8 cellular contexts compared by ENCODE assay signal in the genomic region with DNA sequence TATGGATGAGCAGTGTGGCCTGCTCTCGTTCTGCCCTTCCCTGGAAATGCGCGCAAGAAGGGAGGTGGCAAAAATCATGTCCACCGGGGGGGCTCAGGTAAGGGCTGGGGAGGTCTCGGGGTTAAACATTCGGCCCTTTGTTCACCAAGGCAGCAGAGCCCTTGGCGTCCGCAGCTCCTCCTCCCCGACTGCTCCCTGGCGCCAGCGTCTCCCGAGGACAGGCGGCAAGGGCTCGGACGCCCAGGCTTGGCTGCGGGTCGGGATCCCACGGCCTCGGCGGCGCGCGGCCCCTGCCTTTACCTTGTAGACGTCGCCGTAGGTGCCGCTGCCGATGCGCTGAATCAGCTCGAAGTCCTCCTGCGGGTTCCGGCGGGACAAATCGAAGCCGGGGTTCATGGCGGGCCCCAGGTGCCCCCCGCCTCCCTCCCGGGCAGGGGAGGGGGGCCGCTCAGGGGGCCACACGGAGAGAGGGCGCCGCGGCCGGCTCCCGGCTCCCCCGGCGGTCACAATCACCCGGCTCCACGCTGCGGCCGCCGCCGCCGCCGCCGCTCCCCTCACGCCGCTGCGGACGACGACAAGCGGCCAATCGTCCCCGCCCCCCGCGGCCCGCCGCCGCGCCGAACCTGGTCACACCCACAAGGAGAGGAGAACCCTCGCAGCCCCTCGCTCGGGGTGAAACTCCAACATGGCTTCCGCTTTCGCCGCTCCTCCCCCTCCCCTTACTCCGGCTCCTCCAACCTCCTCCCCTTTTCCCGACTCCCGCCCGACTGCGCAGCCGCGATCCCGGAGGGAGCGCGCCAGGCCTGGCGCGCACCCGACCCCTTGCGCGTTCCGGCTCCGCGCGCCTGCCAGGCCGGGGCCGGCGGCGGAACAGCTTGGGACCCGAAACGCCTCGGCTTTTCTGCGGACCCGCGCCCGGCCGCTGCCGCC.
DNase-seq lines count a peak whose midpoint lies in the region; ATAC-seq and TF ChIP-seq lines count a peak whose summit lies in the region.

TSS of gene MAP4K3 (minus strand) at position 694 of the 930 bp plus-strand sequence. CDS start at position 396, 298 bp downstream.

- ATAC-seq in HG03064 (IDR thresholded peaks at IDR 0.05; ENCODE audit: low read depth, unreplicated experiment) = peak; percentile 55

- in situ Hi-C loops in brain microvascular endothelial cell (cut with HindIII; ENCODE audit: low pct_ligation_motif_present, low sequenced_read_pairs) = no loop called here

- peak; percentile 60 for TF ChIP-seq POLR2A in GM18526 (IDR thresholded peaks at IDR 0.05; ENCODE audit: extremely low read depth, insufficient read length)

- no peak for TF ChIP-seq CTCF in 22Rv1 (IDR thresholded peaks at IDR 0.05)
- TF ChIP-seq CTCF in brain microvascular endothelial cell (IDR thresholded peaks at IDR 0.05; ENCODE audit: low read depth, low read length, missing control alignments) = no peak

- H3K4me3 ChIP-seq in brain microvascular endothelial cell (ENCODE audit: low read depth, low read length) (peak within 1 kb of the TSS; percentile 88), iPS-11a (ENCODE audit: low read depth, low read length) (peak within 1 kb of the TSS; percentile 86), skeletal muscle cell (ENCODE audit: low read depth, low read length) (peak within 1 kb of the TSS; percentile 94)

- DNase-seq in NCI-H2107 treated with DMSO at 0.1 percent for 48 hours (lab: John Stamatoyannopoulos, UW; ENCODE audit: unreplicated experiment) (peak; percentile 90), UCSD-AML1 (lab: John Stamatoyannopoulos, UW; ENCODE audit: unreplicated experiment) (peak; percentile 95), brain microvascular endothelial cell (peak; percentile 90), skeletal muscle cell (ENCODE audit: low read depth) (peak; percentile 83)

- H3K27me3 ChIP-seq in brain microvascular endothelial cell (replicated peaks) = no peaks in the 10 kb centered on the region

- peaks cover 3% of the 10 kb centered on the region for H3K36me3 ChIP-seq in brain microvascular endothelial cell (replicated peaks)

- peak within 1 kb of the TSS; percentile 88 for H3K27ac ChIP-seq in 22Rv1
- peak within 1 kb of the TSS; percentile 95 for H3K27ac ChIP-seq in brain microvascular endothelial cell

Comparison
In these comparisons a context has a peak if more than half of its experiments do, and no peak if none do; other contexts are left out.
1. Peak in every context shown above with its lines: DNase-seq, ATAC-seq, H3K4me3 ChIP-seq and H3K27ac ChIP-seq.